In genomic region chr16:86180244-86180643, GRCh38 we compare ENCODE assay signal across 8 cellular contexts.
"Had no signal": no experiment of that assay in that cellular context is flagged by ENCODE, and none has a peak within 500 bp of the region (broad histone marks: within the 10 kb centered on the region; RNA-seq: fewer than 3 reads in every experiment).

No MANE protein-coding gene starts in this region.

- H3K4me3 ChIP-seq: GM23248, HAP-1 had no signal

- H3K4me1 ChIP-seq: HAP-1 had no signal

- H2AFZ ChIP-seq: GM23248 had no signal

- H3K4me2 ChIP-seq: KMS-11 had no signal

- H3K9me3 ChIP-seq: HAP-1 had no signal

- ATAC-seq: HCT116 had no signal

- H3K9ac ChIP-seq: GM23248, KMS-11 had no signal

- H3K36me3 ChIP-seq: HAP-1 had no signal

- DNase-seq: GM23248, H7, HFFc6, KBM-7 had no signal

- H3K27ac ChIP-seq: GM23248, HL-60, KMS-11 had no signal
